8 cellular contexts compared by ENCODE assay signal in the genomic region with DNA sequence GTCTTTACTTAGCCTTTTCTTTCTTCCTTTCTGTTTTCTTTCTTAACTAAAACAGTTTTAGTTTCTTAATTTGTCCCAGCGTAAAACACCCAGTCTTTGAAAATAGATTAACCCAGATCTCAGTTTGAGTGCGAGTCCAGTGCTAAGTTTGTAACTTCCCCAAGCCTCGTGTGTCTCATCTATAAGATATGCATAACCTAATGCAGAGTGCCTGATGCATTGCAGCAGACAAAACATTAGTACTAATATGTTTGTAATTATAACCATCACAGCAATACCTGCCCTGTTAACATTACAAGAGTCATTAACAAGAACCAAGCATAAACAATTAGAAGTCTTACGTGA. TPM values are rescaled to one million over a fixed set of nuclear protein-coding genes. Genes with fewer than 3 reads are reported as not detected.
DNase-seq lines count a peak whose midpoint lies in the region; ATAC-seq, FAIRE-seq and TF ChIP-seq lines count a peak whose summit lies in the region.

No MANE protein-coding gene starts in this region.

- no peaks in the 10 kb centered on the region for H4K20me1 ChIP-seq in H1 (replicated peaks in 1 of 2; ENCODE audit: control insufficient read depth in 1 of 2, insufficient read depth in 2 of 2, low read length in 2 of 2)

- H3K27ac ChIP-seq in ACC112 (ENCODE audit: low read depth, low read length) (peak overlapping the region; percentile 95), H1 (ENCODE audit: low read depth, low read length) (no peak overlapping the region; the same call in 1 of the 2 replicates)

- no peak overlapping the region for H2BK12ac ChIP-seq in H1 (ENCODE audit: low read depth, low read length)

- peak overlapping the region; percentile 83 for H3K4me3 ChIP-seq in ACC112 (ENCODE audit: low read depth, low read length)
- H3K4me3 ChIP-seq in H1 (ENCODE audit: extremely low read depth in 1 of 4, insufficient read depth in 2 of 4, low read depth in 3 of 4, low read length in 4 of 4): peak overlapping the region; percentile 57 to 70 (median 66)

- peaks cover 13% of the 10 kb centered on the region for H3K4me1 Mint-ChIP-seq in nephron

- no peak overlapping the region for H2BK15ac ChIP-seq in H1 (ENCODE audit: low read length)

- no peak for TF ChIP-seq RAD21 in H1 (IDR thresholded peaks at IDR 0.05 in 1 of 2, conservative IDR thresholded peaks at IDR 0.05 in 1 of 2; ENCODE audit: low read depth in 2 of 2, low read length in 2 of 2)

- H4K8ac ChIP-seq in H1 (ENCODE audit: extremely low read depth, insufficient read depth, low read length): no peak overlapping the region

- H3K36me3 Mint-ChIP-seq in nephron (ENCODE audit: low read depth): no peaks in the 10 kb centered on the region

- H3K4me3 Mint-ChIP-seq in nephron: peak overlapping the region; percentile 93 to 97 (median 93)

- peak overlapping the region; percentile 68 to 80 for H3K4me2 ChIP-seq in H1 (ENCODE audit: insufficient read depth in 1 of 2, low read depth in 2 of 2, low read length in 2 of 2)

- DNase-seq in RPMI7951 (ENCODE audit: low read depth) (peak; percentile 19), H1 (ENCODE audit: low read depth in 1 of 2, low spot score in 2 of 2) (no peak), putamen (ENCODE audit: low spot score) (no peak), activated gamma-delta T cell treated with Interleukin-2 at 50 U/mL for 16 hours (no peak), SKM-1 treated with dmso at 0.1 percent for 144 hours (lab: John Stamatoyannopoulos, UW; ENCODE audit: unreplicated experiment) (no peak)

- 74% methylated on average over 4 of the region's 4 CpGs; no CpG with 5 or more reads in 1 of the 2 experiments for WGBS in H1 (ENCODE audit: extremely low coverage in 1 of 2, insufficient coverage in 1 of 2, insufficient read length in 1 of 2, insufficient replicate concordance in 2 of 2, low coverage in 1 of 2, low lambda C conversion rate in 2 of 2, missing lambda C conversion rate in 1 of 2), 2 experiments

- H2BK20ac ChIP-seq in H1 (ENCODE audit: low read length): no peak overlapping the region

- no peak overlapping the region for H3K23ac ChIP-seq in H1 (ENCODE audit: insufficient read length)

- no peak for TF ChIP-seq POLR2A in H1 (IDR thresholded peaks at IDR 0.05; ENCODE audit: control extremely low read depth in 1 of 2, low read depth in 2 of 2, low read length in 2 of 2)

- no peak for TF ChIP-seq CTCF in H1 (IDR thresholded peaks at IDR 0.05; ENCODE audit: control extremely low read depth in 1 of 3, insufficient read depth in 1 of 3, low read depth in 1 of 3, low read length in 3 of 3)
- TF ChIP-seq CTCF in nephron (IDR thresholded peaks at IDR 0.05; ENCODE audit: unreplicated experiment in 3 of 3): no peak

- H4K5ac ChIP-seq in H1 (ENCODE audit: insufficient read length, low read depth, low read length): no peak overlapping the region

- no peaks in the 10 kb centered on the region for H3K27me3 Mint-ChIP-seq in nephron (ENCODE audit: low read depth)

- H3K27ac Mint-ChIP-seq in nephron: peak overlapping the region; percentile 90 to 96 (median 95)

- CTCF ChIA-PET in H1 (lab: Charles Lee; ENCODE audit: partially characterized antibody): interaction anchor here (1.3 to 1.6 kb wide), 3 partner anchors 106 to 132 kb away, joined by 4 to 5 read pairs (median 5); no protein-coding TSS in a partner anchor

- H3K4me1 ChIP-seq in ACC112 (ENCODE audit: control insufficient read depth, insufficient read depth, low read length, unreplicated experiment): peaks cover 36% of the 10 kb centered on the region
- peaks cover 0 to 8% (median 6%) of the 10 kb centered on the region in 4 experiments; a peak in 4 of 7 replicates for H3K4me1 ChIP-seq in H1 (replicated peaks in 1 of 4; ENCODE audit: control insufficient read depth in 3 of 4, insufficient read depth in 4 of 4, low read length in 3 of 4)

- no peak overlapping the region for H3K14ac ChIP-seq in H1 (ENCODE audit: insufficient read length)

- no peaks in the 10 kb centered on the region; the same call in 1 of the 2 replicates for H3K23me2 ChIP-seq in H1 (ENCODE audit: low read depth, low read length)

- H3K4ac ChIP-seq in H1 (replicated peaks; ENCODE audit: insufficient read length, low read depth, low read length): no peak overlapping the region

- H3K79me1 ChIP-seq in H1 (ENCODE audit: low read depth, low read length): no peaks in the 10 kb centered on the region

- POLR2A ChIA-PET in H1 (lab: Charles Lee; ENCODE audit: partially characterized antibody): interaction anchor here (1.0 to 2.9 kb wide), 9 partner anchors 91 to 843 kb away, joined by 3 to 18 read pairs (median 5); a partner anchor contains a TSS

- H2BK120ac ChIP-seq in H1 (replicated peaks; ENCODE audit: low read depth, low read length): no peak overlapping the region

- peaks cover 25% of the 10 kb centered on the region for H3K79me2 ChIP-seq in ACC112 (ENCODE audit: control insufficient read depth, insufficient read depth, low read length, unreplicated experiment)
- H3K79me2 ChIP-seq in H1 (ENCODE audit: control insufficient read depth in 1 of 2, insufficient read depth in 2 of 2, low read length in 2 of 2): peaks cover 0 to 16% of the 10 kb centered on the region in 2 experiments; a peak in 2 of 4 replicates

- no peak overlapping the region for H2AK5ac ChIP-seq in H1 (ENCODE audit: low read depth, low read length)

- H3K56ac ChIP-seq in H1 (replicated peaks; ENCODE audit: insufficient read length, low read depth, low read length): no peak overlapping the region

- H2AFZ ChIP-seq in ACC112 (ENCODE audit: low read length, unreplicated experiment) (peak overlapping the region; percentile 48), H1 (ENCODE audit: low read length) (no peak overlapping the region)

- H3K9ac ChIP-seq in H1 (replicated peaks in 1 of 4; ENCODE audit: extremely low read depth in 1 of 4, low read depth in 3 of 4, low read length in 3 of 4): peak overlapping the region in 3 of 4 experiments; percentile 13 to 68 (median 54); a peak in 4 of 7 replicates

- H3K9me3 ChIP-seq in H1 (ENCODE audit: insufficient read depth in 2 of 2, low read depth in 1 of 2, low read length in 1 of 2): no peaks in the 10 kb centered on the region

- peak; percentile 25 for ATAC-seq in GM19455 (IDR thresholded peaks at IDR 0.05; ENCODE audit: unreplicated experiment)

- H2BK5ac ChIP-seq in H1 (ENCODE audit: low read depth, low read length): no peak overlapping the region

- no peak overlapping the region for H4K91ac ChIP-seq in H1 (replicated peaks; ENCODE audit: insufficient read length, low read length)

- H3K18ac ChIP-seq in H1 (ENCODE audit: extremely low read depth, low read length): no peak overlapping the region; the same call in 1 of the 2 replicates

- no peaks in the 10 kb centered on the region for H3K9me3 Mint-ChIP-seq in nephron

- H3K36me3 ChIP-seq in ACC112 (ENCODE audit: insufficient read depth, low read length) (no peaks in the 10 kb centered on the region; the same call in 1 of the 2 replicates), H1 (ENCODE audit: control insufficient read depth in 2 of 4, insufficient read depth in 4 of 4, low read length in 3 of 4) (peaks cover 0 to 3% (median 0%) of the 10 kb centered on the region in 4 experiments; a peak in 1 of 8 replicates)

- no peak for TF ChIP-seq EP300 in H1 (IDR thresholded peaks at IDR 0.05; ENCODE audit: borderline replicate concordance in 1 of 2, low read depth in 2 of 2, low read length in 2 of 2)

- H3K27me3 ChIP-seq in ACC112 (ENCODE audit: insufficient read depth, low read length) (no peaks in the 10 kb centered on the region), H1 (replicated peaks in 1 of 4; ENCODE audit: control insufficient read depth in 3 of 4, extremely low read depth in 1 of 4, insufficient read depth in 3 of 4, low read length in 3 of 4) (no peaks in the 10 kb centered on the region)

- no peak for FAIRE-seq in H1 (lab: Jason Lieb, UNC)

TF ChIP-seq in H1, 55 proteins besides CTCF, POLR2A, EP300 and RAD21:
- TF ChIP-seq CBX5 (IDR thresholded peaks at IDR 0.05; ENCODE audit: low read depth, low read length) (no peak), TCF12 (IDR thresholded peaks at IDR 0.05; ENCODE audit: low read depth, low read length) (no peak), PHF8 (conservative IDR thresholded peaks at IDR 0.05; ENCODE audit: low read depth, low read length) (no peak), MAFK (IDR thresholded peaks at IDR 0.05; ENCODE audit: low read depth, low read length) (no peak), CHD1 (IDR thresholded peaks at IDR 0.05; ENCODE audit: low read depth, low read length) (no peak), KDM1A (IDR thresholded peaks at IDR 0.05; ENCODE audit: borderline replicate concordance, low read length) (no peak), SUZ12 (IDR thresholded peaks at IDR 0.05; ENCODE audit: low read length) (no peak)
- TF ChIP-seq, protein P1, sequence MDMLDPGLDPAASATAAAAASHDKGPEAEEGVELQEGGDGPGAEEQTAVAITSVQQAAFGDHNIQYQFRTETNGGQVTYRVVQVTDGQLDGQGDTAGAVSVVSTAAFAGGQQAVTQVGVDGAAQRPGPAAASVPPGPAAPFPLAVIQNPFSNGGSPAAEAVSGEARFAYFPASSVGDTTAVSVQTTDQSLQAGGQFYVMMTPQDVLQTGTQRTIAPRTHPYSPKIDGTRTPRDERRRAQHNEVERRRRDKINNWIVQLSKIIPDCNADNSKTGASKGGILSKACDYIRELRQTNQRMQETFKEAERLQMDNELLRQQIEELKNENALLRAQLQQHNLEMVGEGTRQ (IDR thresholded peaks at IDR 0.05; ENCODE audit: low read length): no peak
- TF ChIP-seq, protein P2, sequence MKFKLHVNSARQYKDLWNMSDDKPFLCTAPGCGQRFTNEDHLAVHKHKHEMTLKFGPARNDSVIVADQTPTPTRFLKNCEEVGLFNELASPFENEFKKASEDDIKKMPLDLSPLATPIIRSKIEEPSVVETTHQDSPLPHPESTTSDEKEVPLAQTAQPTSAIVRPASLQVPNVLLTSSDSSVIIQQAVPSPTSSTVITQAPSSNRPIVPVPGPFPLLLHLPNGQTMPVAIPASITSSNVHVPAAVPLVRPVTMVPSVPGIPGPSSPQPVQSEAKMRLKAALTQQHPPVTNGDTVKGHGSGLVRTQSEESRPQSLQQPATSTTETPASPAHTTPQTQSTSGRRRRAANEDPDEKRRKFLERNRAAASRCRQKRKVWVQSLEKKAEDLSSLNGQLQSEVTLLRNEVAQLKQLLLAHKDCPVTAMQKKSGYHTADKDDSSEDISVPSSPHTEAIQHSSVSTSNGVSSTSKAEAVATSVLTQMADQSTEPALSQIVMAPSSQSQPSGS (IDR thresholded peaks at IDR 0.05; ENCODE audit: low read length): no peak

RNA-seq across cellular contexts. Expression of a gene that starts 0.5 kb away (rescaled TPM):
- 18.5 and 20.1 TPM in 2 replicates for total RNA-seq in RPMI7951 (2014; rRNA removed; shearing (Covaris generic))
- total RNA-seq in H1 (2021; fragmentation: NEBNext Ultra II Directional; extraction: Animal tissue kit (Norgen Biotek cat#: 25700)): 18.2 and 19.9 TPM in 2 replicates
- 28.9 and 31.4 TPM in 2 replicates for polyA plus RNA-seq in H1 (2011; rRNA removed)
- polyA plus RNA-seq in H1 (2011; cell fraction: cytosol; rRNA removed): 39.5 TPM
- polyA plus RNA-seq in H1 (2011; cell fraction: nucleus; rRNA removed): 32.5 TPM
- 20.8 to 24.7 TPM (median 24.0 TPM) in 4 replicates for polyA plus RNA-seq in H1 (2012, experiment 1 of 2)
- polyA plus RNA-seq in H1 (2012, experiment 2 of 2): 19.9 TPM
- polyA plus RNA-seq in H1 (2013, experiment 1 of 2): 14.2 TPM
- 13.2 TPM for polyA plus RNA-seq in H1 (2013, experiment 2 of 2)
- polyA minus RNA-seq in H1 (2011; rRNA and poly(A)+ RNA removed): 44.5 and 44.7 TPM in 2 replicates
- 13.7 TPM for polyA minus RNA-seq in H1 (2011; cell fraction: cytosol; rRNA and poly(A)+ RNA removed)
- 22.4 TPM for polyA minus RNA-seq in H1 (2011; cell fraction: nucleus; rRNA and poly(A)+ RNA removed)
